Comparison of ENCODE assay signal across 1 cellular context in the genomic region with DNA sequence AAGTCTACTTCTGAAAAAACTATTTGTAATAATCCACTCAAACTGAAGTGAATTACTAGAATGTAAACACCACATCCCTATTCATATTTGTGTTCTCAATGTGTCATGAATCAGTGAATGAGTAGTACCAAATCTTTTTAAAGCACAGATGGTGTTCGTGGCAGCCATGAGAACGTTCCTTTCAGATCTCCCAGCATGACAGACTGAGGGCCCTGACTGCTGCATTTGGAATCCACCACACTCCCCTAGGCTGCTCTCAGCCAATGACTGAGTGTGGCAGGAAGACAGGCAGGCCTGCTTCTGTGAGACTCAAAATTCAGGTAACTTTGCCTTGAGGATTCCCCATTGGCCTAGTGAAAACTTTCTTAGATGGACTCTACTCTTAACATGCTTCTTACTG.
TF ChIP-seq lines count a peak whose summit lies in the region.

No MANE protein-coding gene starts in this region.

TF ChIP-seq in GM23338, 12 proteins besides CTCF, POLR2A, EP300 and RAD21 (continued from another document):
- TF ChIP-seq, protein P1, sequence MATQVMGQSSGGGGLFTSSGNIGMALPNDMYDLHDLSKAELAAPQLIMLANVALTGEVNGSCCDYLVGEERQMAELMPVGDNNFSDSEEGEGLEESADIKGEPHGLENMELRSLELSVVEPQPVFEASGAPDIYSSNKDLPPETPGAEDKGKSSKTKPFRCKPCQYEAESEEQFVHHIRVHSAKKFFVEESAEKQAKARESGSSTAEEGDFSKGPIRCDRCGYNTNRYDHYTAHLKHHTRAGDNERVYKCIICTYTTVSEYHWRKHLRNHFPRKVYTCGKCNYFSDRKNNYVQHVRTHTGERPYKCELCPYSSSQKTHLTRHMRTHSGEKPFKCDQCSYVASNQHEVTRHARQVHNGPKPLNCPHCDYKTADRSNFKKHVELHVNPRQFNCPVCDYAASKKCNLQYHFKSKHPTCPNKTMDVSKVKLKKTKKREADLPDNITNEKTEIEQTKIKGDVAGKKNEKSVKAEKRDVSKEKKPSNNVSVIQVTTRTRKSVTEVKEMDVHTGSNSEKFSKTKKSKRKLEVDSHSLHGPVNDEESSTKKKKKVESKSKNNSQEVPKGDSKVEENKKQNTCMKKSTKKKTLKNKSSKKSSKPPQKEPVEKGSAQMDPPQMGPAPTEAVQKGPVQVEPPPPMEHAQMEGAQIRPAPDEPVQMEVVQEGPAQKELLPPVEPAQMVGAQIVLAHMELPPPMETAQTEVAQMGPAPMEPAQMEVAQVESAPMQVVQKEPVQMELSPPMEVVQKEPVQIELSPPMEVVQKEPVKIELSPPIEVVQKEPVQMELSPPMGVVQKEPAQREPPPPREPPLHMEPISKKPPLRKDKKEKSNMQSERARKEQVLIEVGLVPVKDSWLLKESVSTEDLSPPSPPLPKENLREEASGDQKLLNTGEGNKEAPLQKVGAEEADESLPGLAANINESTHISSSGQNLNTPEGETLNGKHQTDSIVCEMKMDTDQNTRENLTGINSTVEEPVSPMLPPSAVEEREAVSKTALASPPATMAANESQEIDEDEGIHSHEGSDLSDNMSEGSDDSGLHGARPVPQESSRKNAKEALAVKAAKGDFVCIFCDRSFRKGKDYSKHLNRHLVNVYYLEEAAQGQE (IDR thresholded peaks at IDR 0.05; ENCODE audit: unreplicated experiment): no peak
- TF ChIP-seq, protein P2, sequence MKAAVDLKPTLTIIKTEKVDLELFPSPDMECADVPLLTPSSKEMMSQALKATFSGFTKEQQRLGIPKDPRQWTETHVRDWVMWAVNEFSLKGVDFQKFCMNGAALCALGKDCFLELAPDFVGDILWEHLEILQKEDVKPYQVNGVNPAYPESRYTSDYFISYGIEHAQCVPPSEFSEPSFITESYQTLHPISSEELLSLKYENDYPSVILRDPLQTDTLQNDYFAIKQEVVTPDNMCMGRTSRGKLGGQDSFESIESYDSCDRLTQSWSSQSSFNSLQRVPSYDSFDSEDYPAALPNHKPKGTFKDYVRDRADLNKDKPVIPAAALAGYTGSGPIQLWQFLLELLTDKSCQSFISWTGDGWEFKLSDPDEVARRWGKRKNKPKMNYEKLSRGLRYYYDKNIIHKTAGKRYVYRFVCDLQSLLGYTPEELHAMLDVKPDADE (IDR thresholded peaks at IDR 0.05): no peak
- TF ChIP-seq CREB1 (CRISPR knock-in tag; IDR thresholded peaks at IDR 0.05; ENCODE audit: low read depth): no peak
- TF ChIP-seq ZNF114 (CRISPR knock-in tag; IDR thresholded peaks at IDR 0.05): no peak
- TF ChIP-seq EZH2 (IDR thresholded peaks at IDR 0.05; ENCODE audit: low read depth, unreplicated experiment): no peak
TF ChIP-seq in GM23338: peak in this region for 0.
